Comparison of ENCODE assay signal across 20 cellular contexts in the genomic region with DNA sequence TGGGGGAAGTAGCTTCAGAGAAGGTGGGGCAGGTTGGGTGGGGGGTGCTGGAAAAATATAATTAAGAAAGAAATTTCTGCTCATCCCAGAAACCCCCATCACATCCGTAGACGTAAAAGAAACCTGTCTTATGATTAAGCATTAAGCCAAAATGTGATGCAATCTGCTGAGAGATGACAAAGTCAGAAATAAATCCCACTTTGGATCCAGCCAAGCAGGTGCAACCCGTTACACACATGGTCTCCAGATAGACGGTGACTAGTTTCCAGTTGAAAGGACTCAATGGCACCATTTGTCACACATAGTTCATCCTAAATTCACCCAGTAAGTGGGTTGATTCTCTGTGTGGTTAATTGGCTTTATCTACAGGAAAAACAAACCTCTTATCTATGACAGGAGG. TPM values are rescaled to one million over a fixed set of nuclear protein-coding genes. Genes with fewer than 3 reads are reported as not detected.
A peak's percentile ranks its signal among the peaks of the same experiment; 100 is the strongest.
DNase-seq lines count a peak whose midpoint lies in the region; ATAC-seq and TF ChIP-seq lines count a peak whose summit lies in the region.
"Had no signal": no experiment of that assay in that cellular context is flagged by ENCODE, and none has a peak within 500 bp of the region (broad histone marks: within the 10 kb centered on the region; RNA-seq: fewer than 3 reads in every experiment).

No MANE protein-coding gene starts in this region.

- peak overlapping the region; percentile 65 for H2AK9ac ChIP-seq in IMR-90 (replicated peaks; ENCODE audit: low read depth, low read length, poor library complexity)

- H3K79me2 ChIP-seq in hepatocyte, result no peaks in the 10 kb centered on the region

- ATAC-seq in IMR-90 (ENCODE audit: low read depth), result no peak
- no peak for ATAC-seq in RWPE2 (ENCODE audit: low read depth)
- ATAC-seq in esophagus mucosa, result peak; percentile 77
- ATAC-seq in omental fat pad (ENCODE audit: low FRiP score), result peak; percentile 62
- no peak for ATAC-seq in HG02973 (IDR thresholded peaks at IDR 0.05; ENCODE audit: unreplicated experiment)

- H3K4ac ChIP-seq in IMR-90 (ENCODE audit: low read depth, low read length) (peak overlapping the region; percentile 85), mesenchymal stem cell (ENCODE audit: low read depth in 1 of 2, low read length in 2 of 2) (no peak overlapping the region)

- H2BK20ac ChIP-seq in IMR-90 (ENCODE audit: low read depth, low read length), result peak overlapping the region; percentile 92

- CTCF ChIA-PET in IMR-90 (lab: Yijun Ruan, JAX), result no interaction called here

- H2AK5ac ChIP-seq in IMR-90 (ENCODE audit: low read depth, low read length) (peak overlapping the region; percentile 64; the same call in 1 of the 2 replicates), mesenchymal stem cell (ENCODE audit: low read length, severe bottlenecking) (no peak overlapping the region)

- H2BK15ac ChIP-seq in IMR-90 (ENCODE audit: low read depth, low read length) (peak overlapping the region; percentile 95; the same call in 1 of the 3 replicates), mesenchymal stem cell (ENCODE audit: low read depth, poor library complexity, severe bottlenecking) (no peak overlapping the region)

- H4K20me1 ChIP-seq in IMR-90 (ENCODE audit: insufficient read depth, low read length) (no peaks in the 10 kb centered on the region), hepatocyte (ENCODE audit: insufficient read depth, poor library complexity, severe bottlenecking) (no peaks in the 10 kb centered on the region)

- intact Hi-C loops in IMR-90 (cut with micrococcal nuclease), result no loop called here

- 92% methylated on average over 2 of the region's 4 CpGs; no CpG with 5 or more reads in 1 of the 2 experiments for WGBS in IMR-90 (ENCODE audit: extremely low coverage in 2 of 2, insufficient read length in 1 of 2), 2 experiments
- WGBS in hepatocyte (ENCODE audit: low lambda C conversion rate, missing lambda C conversion rate), result 71% methylated on average over 4 of the region's 4 CpGs
- WGBS in mesenchymal stem cell, result 38% methylated on average over 1 of the region's 4 CpGs

- H2AFZ ChIP-seq in IMR-90 (replicated peaks; ENCODE audit: low read length, poor library complexity) (no peak overlapping the region), hepatocyte (no peak overlapping the region), mesenchymal stem cell (ENCODE audit: low read depth, low read length) (no peak overlapping the region)

- H3K14ac ChIP-seq in IMR-90 (replicated peaks; ENCODE audit: low read depth, low read length) (no peak overlapping the region), mesenchymal stem cell (ENCODE audit: low read length in 2 of 2) (no peak overlapping the region)

- no peak overlapping the region for H2BK12ac ChIP-seq in mesenchymal stem cell (ENCODE audit: low read length in 2 of 2)

- dilution Hi-C loops in IMR-90 (cut with HindIII; ENCODE audit: low sequenced_read_pairs, unreplicated experiment), result no loop called here

- peak overlapping the region; percentile 48; the same call in 1 of the 2 replicates for H4K5ac ChIP-seq in IMR-90 (ENCODE audit: low read depth, low read length)

- peak overlapping the region; percentile 4; the same call in 1 of the 2 replicates for H3K18ac ChIP-seq in IMR-90 (ENCODE audit: low read depth, low read length)
- no peak overlapping the region for H3K18ac ChIP-seq in mesenchymal stem cell (ENCODE audit: low read depth in 1 of 2, low read length in 2 of 2)

- H3K9ac ChIP-seq in IMR-90 (ENCODE audit: low read depth, low read length) (no peak overlapping the region), mesenchymal stem cell (ENCODE audit: low read length) (no peak overlapping the region)

- H3K27ac ChIP-seq in IMR-90 (ENCODE audit: insufficient read depth, low read length) (no peak overlapping the region), RWPE2 (ENCODE audit: poor library complexity, severe bottlenecking) (peak overlapping the region; percentile 11), hepatocyte (no peak overlapping the region), mesenchymal stem cell (ENCODE audit: low read length, poor library complexity, severe bottlenecking) (no peak overlapping the region)
- H3K27ac ChIP-seq: SJSA1 had no signal

- POLR2A ChIA-PET in IMR-90 (lab: Charles Lee; ENCODE audit: unreplicated experiment), result no interaction called here

- H3K36me3 ChIP-seq in IMR-90 (ENCODE audit: control insufficient read depth, insufficient read depth, low read length), result no peaks in the 10 kb centered on the region
- H3K36me3 ChIP-seq in RWPE2 (ENCODE audit: low read depth), result no peaks in the 10 kb centered on the region
- H3K36me3 ChIP-seq in hepatocyte (replicated peaks; ENCODE audit: insufficient read depth, low read depth), result no peaks in the 10 kb centered on the region
- H3K36me3 ChIP-seq in mesenchymal stem cell (ENCODE audit: control insufficient read depth in 1 of 2, insufficient read depth in 2 of 2, low read depth in 1 of 2, low read length in 2 of 2), result no peaks in the 10 kb centered on the region
- H3K36me3 ChIP-seq: SJSA1 had no signal

- H3K4me1 ChIP-seq in IMR-90 (ENCODE audit: control insufficient read depth, insufficient read depth, low read length) (peaks cover 6% of the 10 kb centered on the region), RWPE2 (ENCODE audit: insufficient read depth, poor library complexity, severe bottlenecking) (peaks cover 31% of the 10 kb centered on the region), hepatocyte (ENCODE audit: insufficient read depth) (no peaks in the 10 kb centered on the region), mesenchymal stem cell (ENCODE audit: control insufficient read depth, insufficient read depth, low read depth, low read length) (no peaks in the 10 kb centered on the region)

- H3K9me3 ChIP-seq in IMR-90 (ENCODE audit: control insufficient read depth, insufficient read depth, low read length) (0 out of 2 replicates have a peak, but pooled peaks cover 2% of the 10 kb centered on the region), RWPE2 (ENCODE audit: severe bottlenecking) (no peaks in the 10 kb centered on the region), hepatocyte (ENCODE audit: low read depth) (no peaks in the 10 kb centered on the region), mesenchymal stem cell (ENCODE audit: control insufficient read depth, low read length) (no peaks in the 10 kb centered on the region)
- H3K9me3 ChIP-seq: SJSA1 had no signal

- no peaks in the 10 kb centered on the region for H3K9me2 ChIP-seq in hepatocyte (replicated peaks; ENCODE audit: insufficient read depth)

- H3K9me1 ChIP-seq in IMR-90 (ENCODE audit: insufficient read depth, low read length), result 0 out of 2 replicates have a peak, but pooled peaks cover 6% of the 10 kb centered on the region

- H3K27me3 ChIP-seq in IMR-90 (ENCODE audit: control insufficient read depth, insufficient read depth, low read length), result no peaks in the 10 kb centered on the region
- no peaks in the 10 kb centered on the region for H3K27me3 ChIP-seq in RWPE2 (ENCODE audit: insufficient read depth, poor library complexity, severe bottlenecking)
- H3K27me3 ChIP-seq in hepatocyte, result no peaks in the 10 kb centered on the region
- H3K27me3 ChIP-seq in mesenchymal stem cell (ENCODE audit: control insufficient read depth in 1 of 2, insufficient read depth in 1 of 2, low read length in 2 of 2), result no peaks in the 10 kb centered on the region
- H3K27me3 ChIP-seq: SJSA1 had no signal

- no peak for TF ChIP-seq RAD21 in IMR-90 (IDR thresholded peaks at IDR 0.05; ENCODE audit: low read length)

- H3K79me1 ChIP-seq in IMR-90 (ENCODE audit: low read depth in 1 of 2, low read length in 2 of 2), result peaks cover 0 to 4% of the 10 kb centered on the region in 2 experiments; a peak in 1 of 4 replicates
- H3K79me1 ChIP-seq in mesenchymal stem cell (replicated peaks; ENCODE audit: low read length, poor library complexity, severe bottlenecking), result no peaks in the 10 kb centered on the region

- H3K56ac ChIP-seq in IMR-90 (ENCODE audit: extremely low read depth, insufficient read depth, low read length), result no peak overlapping the region

- DNase-seq in IMR-90, result peak; percentile 41
- no peak for DNase-seq in RWPE2 (ENCODE audit: low spot score)
- DNase-seq in omental fat pad (ENCODE audit: low spot score), result no peak
- no peak for DNase-seq in hepatocyte (ENCODE audit: low spot score)
- no peak for DNase-seq in activated effector memory CD4-positive, alpha-beta T cell treated with Interleukin-2 at 50 U/mL for 16 hours
- DNase-seq in mesenchymal stem cell, result no peak
- DNase-seq: ACHN; C1 segment of cervical spinal cord; CD8-positive, alpha-beta memory T cell; HFFc6; Kasumi-1; MM.1S; NCI-H1105; NCI-H1694; NCI-H2081 treated with DMSO at 0.1 percent for 48 hours; NCI-H524 had no signal

- H3K4me3 ChIP-seq in IMR-90 (ENCODE audit: insufficient read depth, low read depth, low read length), result no peak overlapping the region
- H3K4me3 ChIP-seq in RWPE2 (ENCODE audit: severe bottlenecking), result no peak overlapping the region
- no peak overlapping the region for H3K4me3 ChIP-seq in hepatocyte
- no peak overlapping the region for H3K4me3 ChIP-seq in mesenchymal stem cell (ENCODE audit: insufficient read depth in 1 of 2, low read depth in 1 of 2, low read length in 2 of 2)
- H3K4me3 ChIP-seq: SJSA1 had no signal

- no peak for TF ChIP-seq POLR2A in IMR-90 (IDR thresholded peaks at IDR 0.05; ENCODE audit: low read depth, low read length)

- H2BK120ac ChIP-seq in IMR-90 (ENCODE audit: low read depth, low read length) (peak overlapping the region; percentile 79), mesenchymal stem cell (ENCODE audit: low read depth, low read length) (no peak overlapping the region)

- H3K4me2 ChIP-seq in IMR-90 (ENCODE audit: low read depth, low read length) (no peak overlapping the region), hepatocyte (no peak overlapping the region), mesenchymal stem cell (ENCODE audit: low read length, poor library complexity, severe bottlenecking) (no peak overlapping the region)

- BruUV-seq in IMR-90 (replicated peaks; lab: Mats Ljungman, UMichigan), result no TSS peak

- no peak overlapping the region for H3K23ac ChIP-seq in IMR-90 (ENCODE audit: low read depth, low read length)
- no peak overlapping the region for H3K23ac ChIP-seq in mesenchymal stem cell (ENCODE audit: low read length in 2 of 2)

- TF ChIP-seq CTCF in IMR-90 (conservative IDR thresholded peaks at IDR 0.05; ENCODE audit: low read depth, low read length), result no peak
- no peak for TF ChIP-seq CTCF in RWPE2 (IDR thresholded peaks at IDR 0.05; ENCODE audit: poor library complexity, severe bottlenecking)
- TF ChIP-seq CTCF in omental fat pad (IDR thresholded peaks at IDR 0.05), result no peak
- TF ChIP-seq CTCF in hepatocyte (IDR thresholded peaks at IDR 0.05; ENCODE audit: poor library complexity), result no peak

- H4K91ac ChIP-seq in IMR-90 (ENCODE audit: insufficient read depth, low read depth, low read length), result peak overlapping the region; percentile 66; the same call in 1 of the 2 replicates
- no peak overlapping the region for H4K91ac ChIP-seq in mesenchymal stem cell (ENCODE audit: low read length)

- H2BK5ac ChIP-seq in IMR-90 (ENCODE audit: low read depth, low read length, poor library complexity, severe bottlenecking) (no peak overlapping the region), mesenchymal stem cell (ENCODE audit: low read depth, low read length, poor library complexity, severe bottlenecking) (no peak overlapping the region)

- in situ Hi-C loops in IMR-90 (cut with MboI; ENCODE audit: low sequenced_read_pairs), result no loop called here

- H4K8ac ChIP-seq in IMR-90 (ENCODE audit: low read depth in 2 of 2, low read length in 2 of 2) (peak overlapping the region in 1 of 2 experiments; percentile 22), mesenchymal stem cell (ENCODE audit: low read length) (no peak overlapping the region)

RNA-seq across cellular contexts. Expression of a gene that starts 34.1 kb away (rescaled TPM):
- total RNA-seq in IMR-90 (2012; rRNA removed) (38.6 and 50.7 TPM in 2 replicates), esophagus mucosa (not detected), omental fat pad (not detected), hepatocyte (0.27 and 0.60 TPM in 2 replicates)
- polyA plus RNA-seq in IMR-90 (2012; rRNA removed) (75.9 and 84.8 TPM in 2 replicates), hepatocyte (0.23 TPM in 1 of 2 replicates, not detected in the other)
- 24.2 and 25.3 TPM in 2 replicates for polyA plus RNA-seq in IMR-90 (2012; cell fraction: cytosol; rRNA removed)
- 7.4 and 30.3 TPM in 2 replicates for polyA plus RNA-seq in IMR-90 (2012; cell fraction: nucleus; rRNA removed; ENCODE audit: low replicate concordance)
- polyA plus RNA-seq in mesenchymal stem cell (2013, experiment 1 of 2), result 0.30 TPM
- 0.30 TPM for polyA plus RNA-seq in mesenchymal stem cell (2013, experiment 2 of 2)
- total RNA-seq: CD8-positive, alpha-beta memory T cell; H1 had no signal
- polyA plus RNA-seq: CD8-positive, alpha-beta memory T cell; H1 had no signal

RNA-seq across cellular contexts. Expression of a gene that starts 53.2 kb away (rescaled TPM):
- total RNA-seq in IMR-90 (2012; rRNA removed) (87.5 and 106 TPM in 2 replicates), esophagus mucosa (0.48 TPM), omental fat pad (not detected), hepatocyte (not detected in 2 replicates)
- polyA plus RNA-seq in IMR-90 (2012; rRNA removed) (211 and 223 TPM in 2 replicates), hepatocyte (not detected in 2 replicates)
- polyA plus RNA-seq in IMR-90 (2012; cell fraction: cytosol; rRNA removed), result 52.5 and 63.4 TPM in 2 replicates
- polyA plus RNA-seq in IMR-90 (2012; cell fraction: nucleus; rRNA removed; ENCODE audit: low replicate concordance), result 205 and 688 TPM in 2 replicates
- polyA plus RNA-seq in mesenchymal stem cell (2013, experiment 1 of 2), result 0.77 TPM
- polyA plus RNA-seq in mesenchymal stem cell (2013, experiment 2 of 2), result 0.62 TPM
- total RNA-seq: CD8-positive, alpha-beta memory T cell; H1; SJSA1 had no signal
- polyA plus RNA-seq: CD8-positive, alpha-beta memory T cell; H1 had no signal

Comparison
In these comparisons a context has a peak if more than half of its experiments do, and no peak if none do; other contexts are left out.
1. ATAC-seq: peak in esophagus mucosa (single experiment) and omental fat pad (single experiment); none in IMR-90 (single experiment), RWPE2 (single experiment) and HG02973 (single experiment).
2. RNA of a gene that starts 34.1 kb away (total RNA-seq): 38.6 to 50.7 TPM in IMR-90; 0.27 to 0.60 TPM in hepatocyte, not detected in esophagus mucosa (single experiment) and not detected in omental fat pad; every median in the first group is over 10 times any median in the second.
3. RNA of a gene that starts 53.2 kb away (total RNA-seq): 87.5 to 106 TPM in IMR-90; 0.48 TPM in esophagus mucosa (single experiment), not detected in omental fat pad and not detected in hepatocyte; every median in the first group is over 10 times any median in the second.